Comparison of ENCODE assay signal across 21 cellular contexts in the genomic region with DNA sequence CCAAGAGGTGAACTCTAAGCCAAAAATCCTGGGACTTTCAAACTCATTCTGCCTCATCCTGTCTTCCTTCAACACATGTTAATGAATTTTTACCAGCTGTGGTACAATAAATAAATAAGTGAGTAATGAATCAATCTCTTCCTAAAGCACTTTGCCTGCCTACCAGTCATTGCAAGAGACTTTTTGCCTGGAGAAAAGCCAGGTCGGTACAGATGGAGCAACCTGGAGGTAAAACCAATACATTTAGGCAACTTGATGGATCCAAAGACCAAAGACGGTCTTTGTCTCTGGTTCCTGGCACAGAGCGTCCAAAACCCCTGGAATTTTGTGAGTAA.
"Had no signal": no experiment of that assay in that cellular context is flagged by ENCODE, and none has a peak within 500 bp of the region (broad histone marks: within the 10 kb centered on the region; RNA-seq: fewer than 3 reads in every experiment).

No MANE protein-coding gene starts in this region.

- DNase-seq: activated B cell treated with CpG ODN at 0.5 μM for 24 hours; activated CD4-positive, alpha-beta T cell treated with anti-CD3 and anti-CD28 coated beads for 4 hours; activated CD4-positive, alpha-beta T cell treated with anti-CD3 and anti-CD28 coated beads, Interleukin-2, amount 50 U/mL, for 48 hours; activated effector memory CD4-positive, alpha-beta T cell treated with Interleukin-2 at 50 U/mL for 16 hours; activated naive CD4-positive, alpha-beta T cell treated with anti-CD3 and anti-CD28 coated beads for 36 hours; activated naive CD8-positive, alpha-beta T cell treated with anti-CD3 and anti-CD28 coated beads, Interleukin-2, amount 10 ng/mL, durations not matched to agents 7 days and 5 days; activated T-cell treated with anti-CD3 and anti-CD28 coated beads, Interleukin-2, amount 50 U/mL, for 72 hours; amniotic stem cell; kidney glomerular epithelial cell; left ventricle myocardium inferior; midbrain; ovary; stimulated activated CD4-positive, alpha-beta T cell treated with anti-CD3 and anti-CD28 coated beads, Interleukin-2, amount 100 ng/mL, for 48 hours; stimulated activated CD8-positive, alpha-beta memory T cell treated with anti-CD3 and anti-CD28 coated beads, Interleukin-4, amount 100 ng/mL, for 48 hours; stimulated activated naive B cell treated with anti-CD40 and anti-IgM and Interleukin-4, amounts not matched to agents 10 μg/mL and 1 μg/mL and 100 μg/mL, for 72 hours; transverse colon had no signal

- H3K9me3 ChIP-seq: left ventricle myocardium inferior, ovary, prostate gland, transverse colon, vagina had no signal

- H3K27ac ChIP-seq: cardiac muscle cell, left ventricle myocardium inferior, ovary, prostate gland, transverse colon, vagina had no signal

- H3K36me3 Mint-ChIP-seq: activated naive CD8-positive, alpha-beta T cell treated with anti-CD3 and anti-CD28 coated beads, Interleukin-2, amount 10 ng/mL, durations not matched to agents 7 days and 5 days; natural killer cell treated with Interleukin-12 subunit alpha and Interleukin-12 subunit beta and Interleukin-15 and Interleukin-18, amount 100 ng/mL, for 72 hours; stimulated activated naive B cell treated with anti-CD40 and anti-IgM and Interleukin-4, amounts not matched to agents 10 μg/mL and 1 μg/mL and 100 μg/mL, for 72 hours had no signal

- ATAC-seq: activated T-cell treated with anti-CD3 and anti-CD28 coated beads, Interleukin-2, amount 50 U/mL, for 72 hours; natural killer cell treated with Interleukin-12 subunit alpha and Interleukin-12 subunit beta and Interleukin-15 and Interleukin-18, amount 100 ng/mL, for 72 hours; stimulated activated naive B cell treated with anti-CD40 and anti-IgM and Interleukin-4, amounts not matched to agents 10 μg/mL and 1 μg/mL and 100 μg/mL, for 72 hours had no signal

- H3K9me3 Mint-ChIP-seq: activated B cell treated with CpG ODN at 0.5 μM for 24 hours; activated naive CD4-positive, alpha-beta T cell treated with anti-CD3 and anti-CD28 coated beads for 36 hours; activated naive CD8-positive, alpha-beta T cell treated with anti-CD3 and anti-CD28 coated beads, Interleukin-2, amount 10 ng/mL, durations not matched to agents 7 days and 5 days; activated T-cell treated with anti-CD3 and anti-CD28 coated beads, Interleukin-2, amount 50 U/mL, for 72 hours; natural killer cell treated with Interleukin-12 subunit alpha and Interleukin-12 subunit beta and Interleukin-15 and Interleukin-18, amount 100 ng/mL, for 72 hours; T-helper 1 cell treated with Interleukin-12 subunit alpha and Interleukin-12 subunit beta and Interleukin-4 antibody, amounts not matched to agents 30 μg/mL and 1 μg/mL, for 36 hours had no signal

- H3K4me1 ChIP-seq: left ventricle myocardium inferior, prostate gland, transverse colon had no signal

- H3K4me1 Mint-ChIP-seq: activated B cell treated with CpG ODN at 0.5 μM for 24 hours; activated naive CD8-positive, alpha-beta T cell treated with anti-CD3 and anti-CD28 coated beads, Interleukin-2, amount 10 ng/mL, durations not matched to agents 7 days and 5 days; stimulated activated naive B cell treated with anti-CD40 and anti-IgM and Interleukin-4, amounts not matched to agents 10 μg/mL and 1 μg/mL and 100 μg/mL, for 72 hours had no signal

- H3K27ac Mint-ChIP-seq: activated B cell treated with CpG ODN at 0.5 μM for 24 hours; activated naive CD4-positive, alpha-beta T cell treated with anti-CD3 and anti-CD28 coated beads for 36 hours; activated naive CD8-positive, alpha-beta T cell treated with anti-CD3 and anti-CD28 coated beads, Interleukin-2, amount 10 ng/mL, durations not matched to agents 7 days and 5 days; activated T-cell treated with anti-CD3 and anti-CD28 coated beads, Interleukin-2, amount 50 U/mL, for 72 hours; natural killer cell treated with Interleukin-12 subunit alpha and Interleukin-12 subunit beta and Interleukin-15 and Interleukin-18, amount 100 ng/mL, for 72 hours; stimulated activated naive B cell treated with anti-CD40 and anti-IgM and Interleukin-4, amounts not matched to agents 10 μg/mL and 1 μg/mL and 100 μg/mL, for 72 hours; T-helper 1 cell treated with Interleukin-12 subunit alpha and Interleukin-12 subunit beta and Interleukin-4 antibody, amounts not matched to agents 30 μg/mL and 1 μg/mL, for 36 hours had no signal

- H3K27me3 ChIP-seq: cardiac muscle cell, ovary, vagina had no signal

- H3K36me3 ChIP-seq: cardiac muscle cell, left ventricle myocardium inferior, ovary, prostate gland, transverse colon, vagina had no signal

- H3K4me3 ChIP-seq: cardiac muscle cell, left ventricle myocardium inferior, ovary, prostate gland, transverse colon, vagina had no signal

- H3K4me3 Mint-ChIP-seq: activated B cell treated with CpG ODN at 0.5 μM for 24 hours; activated naive CD4-positive, alpha-beta T cell treated with anti-CD3 and anti-CD28 coated beads for 36 hours; activated naive CD8-positive, alpha-beta T cell treated with anti-CD3 and anti-CD28 coated beads, Interleukin-2, amount 10 ng/mL, durations not matched to agents 7 days and 5 days; activated T-cell treated with anti-CD3 and anti-CD28 coated beads, Interleukin-2, amount 50 U/mL, for 72 hours; natural killer cell treated with Interleukin-12 subunit alpha and Interleukin-12 subunit beta and Interleukin-15 and Interleukin-18, amount 100 ng/mL, for 72 hours; stimulated activated naive B cell treated with anti-CD40 and anti-IgM and Interleukin-4, amounts not matched to agents 10 μg/mL and 1 μg/mL and 100 μg/mL, for 72 hours; T-helper 1 cell treated with Interleukin-12 subunit alpha and Interleukin-12 subunit beta and Interleukin-4 antibody, amounts not matched to agents 30 μg/mL and 1 μg/mL, for 36 hours had no signal
